In genomic region chr4:105936901-105937300, GRCh38 we compare ENCODE assay signal across 16 cellular contexts. TPM values are rescaled to one million over a fixed set of nuclear protein-coding genes. Genes with fewer than 3 reads are reported as not detected.
"Had no signal": no experiment of that assay in that cellular context is flagged by ENCODE, and none has a peak within 500 bp of the region (broad histone marks: within the 10 kb centered on the region; RNA-seq: fewer than 3 reads in every experiment).

No MANE protein-coding gene starts in this region.

- H3K36me3 Mint-ChIP-seq: activated CD4-positive, alpha-beta memory T cell treated with anti-CD3 and anti-CD28 coated beads for 36 hours; activated naive CD8-positive, alpha-beta T cell; natural killer cell treated with Interleukin-12 subunit alpha and Interleukin-12 subunit beta and Interleukin-15 and Interleukin-18, amount 100 ng/mL, for 72 hours had no signal

- H3K4me3 Mint-ChIP-seq: activated CD4-positive, alpha-beta memory T cell treated with anti-CD3 and anti-CD28 coated beads for 36 hours; activated CD4-positive, alpha-beta T cell treated with anti-CD3 and anti-CD28 coated beads for 36 hours; activated naive CD8-positive, alpha-beta T cell; natural killer cell treated with Interleukin-12 subunit alpha and Interleukin-12 subunit beta and Interleukin-15 and Interleukin-18, amount 100 ng/mL, for 72 hours had no signal

- DNase-seq: activated CD4-positive, alpha-beta memory T cell treated with anti-CD3 and anti-CD28 coated beads for 36 hours; activated CD4-positive, alpha-beta T cell treated with anti-CD3 and anti-CD28 coated beads for 36 hours; effector CD8-positive, alpha-beta T cell; esophagus squamous epithelium; nucleus accumbens; posterior cingulate gyrus; retina; stimulated activated CD4-positive, alpha-beta T cell treated with anti-CD3 and anti-CD28 coated beads, Interleukin-12 subunit alpha, Interleukin-12 subunit beta, amount 100 ng/mL, for 4 hours; stimulated activated CD4-positive, alpha-beta T cell treated with anti-CD3 and anti-CD28 coated beads, Interleukin-1b, Interleukin-23, amount 100 ng/mL, for 48 hours; stimulated activated CD8-positive, alpha-beta memory T cell treated with anti-CD3 and anti-CD28 coated beads, Interleukin-4, amount 100 ng/mL, for 48 hours; stimulated activated naive CD4-positive, alpha-beta T cell; tibial artery; uterus had no signal

- H3K27ac ChIP-seq: esophagus squamous epithelium, tibial artery, uterus had no signal

- H3K9me3 Mint-ChIP-seq: activated CD4-positive, alpha-beta memory T cell treated with anti-CD3 and anti-CD28 coated beads for 36 hours had no signal

- H3K27me3 ChIP-seq: esophagus squamous epithelium, tibial artery, uterus had no signal

- H3K4me1 ChIP-seq: esophagus squamous epithelium, tibial artery, uterus had no signal

- ATAC-seq: activated CD4-positive, alpha-beta T cell treated with anti-CD3 and anti-CD28 coated beads for 36 hours; natural killer cell treated with Interleukin-12 subunit alpha and Interleukin-12 subunit beta and Interleukin-15 and Interleukin-18, amount 100 ng/mL, for 72 hours had no signal

- H3K27me3 Mint-ChIP-seq: activated CD4-positive, alpha-beta memory T cell treated with anti-CD3 and anti-CD28 coated beads for 36 hours; activated naive CD8-positive, alpha-beta T cell; natural killer cell treated with Interleukin-12 subunit alpha and Interleukin-12 subunit beta and Interleukin-15 and Interleukin-18, amount 100 ng/mL, for 72 hours had no signal

- H3K4me3 ChIP-seq: esophagus squamous epithelium, tibial artery, uterus had no signal

- H3K27ac Mint-ChIP-seq: activated CD4-positive, alpha-beta memory T cell treated with anti-CD3 and anti-CD28 coated beads for 36 hours; activated CD4-positive, alpha-beta T cell treated with anti-CD3 and anti-CD28 coated beads for 36 hours; activated naive CD8-positive, alpha-beta T cell; natural killer cell treated with Interleukin-12 subunit alpha and Interleukin-12 subunit beta and Interleukin-15 and Interleukin-18, amount 100 ng/mL, for 72 hours had no signal

- H3K4me1 Mint-ChIP-seq: activated CD4-positive, alpha-beta T cell treated with anti-CD3 and anti-CD28 coated beads for 36 hours had no signal

- H3K36me3 ChIP-seq: uterus had no signal

- H3K9me3 ChIP-seq: esophagus squamous epithelium, tibial artery, uterus had no signal

RNA-seq across cellular contexts. Expression of gene NPNT, which starts 41.6 kb away (rescaled TPM):
- total RNA-seq: activated CD4-positive, alpha-beta memory T cell treated with anti-CD3 and anti-CD28 coated beads for 36 hours; activated CD4-positive, alpha-beta T cell treated with anti-CD3 and anti-CD28 coated beads for 36 hours; natural killer cell treated with Interleukin-12 subunit alpha and Interleukin-12 subunit beta and Interleukin-15 and Interleukin-18, amount 100 ng/mL, for 72 hours; T-helper 2 cell treated with Interferon-gamma antibody and Interleukin-4, amounts not matched to agents 100 ng/mL and 5 ng/mL, for 36 hours had no signal
